In the genomic region with DNA sequence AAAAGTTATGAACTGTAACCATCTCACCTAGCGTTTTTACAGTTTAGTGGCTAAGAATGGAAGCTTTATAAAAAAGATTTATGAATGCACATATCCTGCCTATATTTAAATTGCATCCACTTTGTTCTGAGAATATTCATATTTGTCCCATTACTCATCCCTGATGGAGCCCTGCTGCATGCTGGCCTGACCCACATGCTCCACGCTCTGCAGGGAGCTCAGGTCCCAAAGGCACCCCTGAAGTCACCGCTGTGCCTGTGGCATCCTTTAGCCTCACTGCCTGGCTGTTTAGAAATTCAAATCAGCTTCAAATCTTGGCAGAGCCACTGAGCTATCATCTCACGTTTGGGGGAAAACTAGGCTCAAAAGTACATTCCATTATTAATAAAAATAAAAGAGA, we compare ENCODE assay signal across 26 cellular contexts. TPM values are rescaled to one million over a fixed set of nuclear protein-coding genes. Genes with fewer than 3 reads are reported as not detected.
A peak's percentile ranks its signal among the peaks of the same experiment; 100 is the strongest.
DNase-seq lines count a peak whose midpoint lies in the region; ATAC-seq and TF ChIP-seq lines count a peak whose summit lies in the region.
"Had no signal": no experiment of that assay in that cellular context is flagged by ENCODE, and none has a peak within 500 bp of the region (broad histone marks: within the 10 kb centered on the region; RNA-seq: fewer than 3 reads in every experiment).

No MANE protein-coding gene starts in this region.

- TF ChIP-seq CTCF in astrocyte of the spinal cord (IDR thresholded peaks at IDR 0.05; ENCODE audit: low read depth, low read length) (no peak), foreskin keratinocyte (conservative IDR thresholded peaks at IDR 0.05) (no peak)

- no peaks in the 10 kb centered on the region for H3K36me3 Mint-ChIP-seq in activated CD4-positive, alpha-beta memory T cell treated with anti-CD3 and anti-CD28 coated beads for 36 hours
- H3K36me3 Mint-ChIP-seq: CD8-positive, alpha-beta memory T cell; naive B cell had no signal

- H3K4me3 ChIP-seq in astrocyte of the spinal cord (ENCODE audit: low read depth, low read length) = no peak overlapping the region
- H3K4me3 ChIP-seq: body of pancreas, gastroesophageal sphincter, GM12878, lower lobe of right lung, SK-N-MC, spleen, upper lobe of right lung had no signal

- ATAC-seq in foreskin keratinocyte = peak; percentile 71
- ATAC-seq: body of pancreas, gastroesophageal sphincter, GM12878, lower lobe of right lung, upper lobe of right lung had no signal

- POLR2A ChIA-PET in activated CD4-positive, alpha-beta memory T cell treated with anti-CD3 and anti-CD28 coated beads for 36 hours (lab: Charles Lee) = no interaction called here

- no peaks in the 10 kb centered on the region for H3K4me1 Mint-ChIP-seq in activated CD4-positive, alpha-beta memory T cell treated with anti-CD3 and anti-CD28 coated beads for 36 hours (ENCODE audit: low read depth)
- H3K4me1 Mint-ChIP-seq: CD8-positive, alpha-beta memory T cell had no signal

- H3K27ac ChIP-seq in foreskin keratinocyte = no peak overlapping the region
- H3K27ac ChIP-seq: body of pancreas, gastroesophageal sphincter, lower lobe of right lung, SK-N-MC, spleen, upper lobe of right lung had no signal

- H3K27me3 Mint-ChIP-seq in activated CD4-positive, alpha-beta memory T cell treated with anti-CD3 and anti-CD28 coated beads for 36 hours = no peaks in the 10 kb centered on the region
- H3K27me3 Mint-ChIP-seq: CD8-positive, alpha-beta memory T cell had no signal

- in situ Hi-C loops in astrocyte of the spinal cord (cut with HindIII; ENCODE audit: low sequenced_read_pairs) = no loop called here

- no peak overlapping the region for H3K4me3 Mint-ChIP-seq in activated CD4-positive, alpha-beta memory T cell treated with anti-CD3 and anti-CD28 coated beads for 36 hours
- H3K4me3 Mint-ChIP-seq: CD8-positive, alpha-beta memory T cell; naive B cell had no signal

- H3K9me3 Mint-ChIP-seq in activated CD4-positive, alpha-beta memory T cell treated with anti-CD3 and anti-CD28 coated beads for 36 hours = peaks cover 3% of the 10 kb centered on the region

- no peaks in the 10 kb centered on the region for H3K27me3 ChIP-seq in foreskin keratinocyte
- H3K27me3 ChIP-seq: body of pancreas, gastroesophageal sphincter, spleen, upper lobe of right lung had no signal

- DNase-seq in AG08395 (ENCODE audit: low spot score) (peak; percentile 44), HT1080 (ENCODE audit: low read depth) (peak; percentile 61), astrocyte of the spinal cord (ENCODE audit: low read depth, low spot score) (peak; percentile 49), foreskin keratinocyte (peak; percentile 39 to 64), cerebellar cortex (ENCODE audit: low spot score) (no peak)
- no peak for DNase-seq in stimulated activated CD4-positive, alpha-beta T cell treated with anti-CD3 and anti-CD28 coated beads, Interleukin-4, amount 100 ng/mL, for 4 hours
- DNase-seq in stimulated activated CD8-positive, alpha-beta memory T cell treated with anti-CD3 and anti-CD28 coated beads, Interleukin-4, amount 100 ng/mL, for 48 hours = no peak
- no peak for DNase-seq in activated CD4-positive, alpha-beta memory T cell treated with anti-CD3 and anti-CD28 coated beads for 36 hours
- DNase-seq: activated CD4-positive, alpha-beta T cell treated with anti-CD3 and anti-CD28 coated beads for 48 hours; activated CD8-positive, alpha-beta memory T cell treated with anti-CD3 and anti-CD28 coated beads, Interleukin-2, amount 50 U/mL, for 48 hours; activated naive CD4-positive, alpha-beta T cell treated with Interleukin-2 at 50 U/mL for 16 hours; body of pancreas; CD8-positive, alpha-beta memory T cell; effector CD8-positive, alpha-beta T cell; H7; lower lobe of right lung; naive B cell; NCI-H187 treated with DMSO at 0.1 percent for 48 hours; NCI-H446 treated with DMSO at 0.1 percent for 48 hours; spleen; stimulated activated naive CD4-positive, alpha-beta T cell; upper lobe of right lung had no signal

- H3K4me1 ChIP-seq in foreskin keratinocyte = peaks cover 11% of the 10 kb centered on the region
- H3K4me1 ChIP-seq: body of pancreas, gastroesophageal sphincter, lower lobe of right lung, spleen, upper lobe of right lung had no signal

- no peak overlapping the region for H3K27ac Mint-ChIP-seq in activated CD4-positive, alpha-beta memory T cell treated with anti-CD3 and anti-CD28 coated beads for 36 hours
- H3K27ac Mint-ChIP-seq: CD8-positive, alpha-beta memory T cell; naive B cell had no signal

- CTCF ChIA-PET in activated CD4-positive, alpha-beta memory T cell treated with anti-CD3 and anti-CD28 coated beads for 36 hours (lab: Charles Lee) = no interaction called here

- intact Hi-C loops in activated CD4-positive, alpha-beta memory T cell treated with anti-CD3 and anti-CD28 coated beads for 36 hours (cut with micrococcal nuclease) = no loop called here

RNA-seq across cellular contexts. Expression of a gene that starts 24.4 kb away (rescaled TPM):
- total RNA-seq in HT1080 (2014; rRNA removed; shearing (Covaris generic)) = not detected in 2 replicates
- 0.18 TPM in 1 of 2 replicates, not detected in the other for polyA plus RNA-seq in HT1080 (2015; cell fraction: cytosol; rRNA removed)
- 0.23 and 0.66 TPM in 2 replicates for polyA plus RNA-seq in HT1080 (2015; cell fraction: nucleus; rRNA removed)
- total RNA-seq in foreskin keratinocyte = not detected in 2 replicates
- not detected in 2 replicates for polyA plus RNA-seq in foreskin keratinocyte
- total RNA-seq in activated CD4-positive, alpha-beta memory T cell treated with anti-CD3 and anti-CD28 coated beads for 36 hours = not detected
- total RNA-seq: body of pancreas; CD8-positive, alpha-beta memory T cell; gastroesophageal sphincter; GM12878; lower lobe of right lung; posterior vena cava; spleen; upper lobe of right lung had no signal
- polyA plus RNA-seq: CD8-positive, alpha-beta memory T cell had no signal

Comparison
In these comparisons a context has a peak if more than half of its experiments do, and no peak if none do; other contexts are left out.
1. DNase-seq: peak in AG08395 (single experiment), HT1080 (single experiment), astrocyte of the spinal cord (single experiment) and foreskin keratinocyte (2 of 2); none in stimulated activated CD4-positive, alpha-beta T cell treated with anti-CD3 and anti-CD28 coated beads, Interleukin-4, amount 100 ng/mL, for 4 hours (0 of 2), stimulated activated CD8-positive, alpha-beta memory T cell treated with anti-CD3 and anti-CD28 coated beads, Interleukin-4, amount 100 ng/mL, for 48 hours (single experiment), activated CD4-positive, alpha-beta memory T cell treated with anti-CD3 and anti-CD28 coated beads for 36 hours (single experiment) and cerebellar cortex (single experiment).